Comparison of ENCODE assay signal across 8 cellular contexts in genomic region chr17:7857724-7858486, GRCh38. TPM values are rescaled to one million over a fixed set of nuclear protein-coding genes. Genes with fewer than 3 reads are reported as not detected.
DNase-seq lines count a peak whose midpoint lies in the region; ATAC-seq and TF ChIP-seq lines count a peak whose summit lies in the region.

CYB5D1 (plus strand) TSS chr17:7858003; CDS start chr17:7858135, 132 bp downstream.

- intact Hi-C loops in stomach (cut with DNase I; ENCODE audit: low total_unique reads), result loop anchor here (10.0 kb wide), 1 partner anchor 113 kb away; no protein-coding TSS in a partner anchor

- peak within 1 kb of the TSS; percentile 59 to 77 (median 70) for H3K4me3 ChIP-seq in Peyer's patch
- H3K4me3 ChIP-seq in stomach, result peak within 1 kb of the TSS; percentile 64 to 77 (median 68)

- peak; percentile 45 for ATAC-seq in GM21528 (IDR thresholded peaks at IDR 0.05; ENCODE audit: low FRiP score, unreplicated experiment)
- ATAC-seq in activated T-cell treated with anti-CD3 and anti-CD28 coated beads, Interleukin-2, amount 50 U/mL, for 72 hours (replicated peaks in 1 of 2), result peak; percentile 54 to 56

- peak within 1 kb of the TSS; percentile 87 to 94 (median 90) for H3K27ac ChIP-seq in Peyer's patch
- H3K27ac ChIP-seq in stomach, result peak within 1 kb of the TSS; percentile 93 to 96 (median 94)

- DNase-seq in DMS 273 (lab: John Stamatoyannopoulos, UW; ENCODE audit: unreplicated experiment), result peak; percentile 93
- peak; percentile 47 for DNase-seq in HuH-7 (ENCODE audit: low spot score)
- peak; percentile 89 to 97 (median 95) for DNase-seq in Peyer's patch
- DNase-seq in activated T-cell treated with anti-CD3 and anti-CD28 coated beads, Interleukin-2, amount 50 U/mL, for 72 hours, result peak; percentile 85 to 89
- peak; percentile 95 for DNase-seq in fibroblast of peridontal ligament (ENCODE audit: extremely low read depth)
- peak; percentile 77 for DNase-seq in nephron progenitor cell
- peak; percentile 92 for DNase-seq in stomach

- no peak within 1 kb of the TSS for H3K27ac Mint-ChIP-seq in activated T-cell treated with anti-CD3 and anti-CD28 coated beads, Interleukin-2, amount 50 U/mL, for 72 hours
- H3K27ac Mint-ChIP-seq in nephron progenitor cell, result peak within 1 kb of the TSS; percentile 37

- H3K9me3 ChIP-seq in Peyer's patch, result no peaks in the 10 kb centered on the region
- H3K9me3 ChIP-seq in stomach, result no peaks in the 10 kb centered on the region

- no peak within 1 kb of the TSS for H3K4me3 Mint-ChIP-seq in activated T-cell treated with anti-CD3 and anti-CD28 coated beads, Interleukin-2, amount 50 U/mL, for 72 hours
- no peak within 1 kb of the TSS for H3K4me3 Mint-ChIP-seq in nephron progenitor cell

- TF ChIP-seq EP300 in stomach (IDR thresholded peaks at IDR 0.05), result no peak

- no peaks in the 10 kb centered on the region for H3K27me3 ChIP-seq in Peyer's patch
- no peaks in the 10 kb centered on the region for H3K27me3 ChIP-seq in stomach

- TF ChIP-seq POLR2A in Peyer's patch (IDR thresholded peaks at IDR 0.05) (peak; percentile 33 to 44), stomach (IDR thresholded peaks at IDR 0.05) (peak in 1 of 4 donors; percentile 49)

- no peaks in the 10 kb centered on the region for H3K9me3 Mint-ChIP-seq in activated T-cell treated with anti-CD3 and anti-CD28 coated beads, Interleukin-2, amount 50 U/mL, for 72 hours
- no peaks in the 10 kb centered on the region for H3K9me3 Mint-ChIP-seq in nephron progenitor cell

- 0 to 3% (median 2%) methylated on average over 47 to 48 of the region's 48 CpGs for WGBS in stomach, 5 donors

- H3K36me3 Mint-ChIP-seq in activated T-cell treated with anti-CD3 and anti-CD28 coated beads, Interleukin-2, amount 50 U/mL, for 72 hours (ENCODE audit: insufficient read depth in 2 of 2), result peaks cover 2 to 5% of the 10 kb centered on the region in 2 donors
- H3K36me3 Mint-ChIP-seq in nephron progenitor cell (ENCODE audit: low read depth), result peaks cover 16% of the 10 kb centered on the region

- TF ChIP-seq CTCF in Peyer's patch (IDR thresholded peaks at IDR 0.05), result peak in 2 of 6 experiments; percentile 2 to 12
- TF ChIP-seq CTCF in nephron progenitor cell (IDR thresholded peaks at IDR 0.05), result no peak
- TF ChIP-seq CTCF in stomach (IDR thresholded peaks at IDR 0.05), result peak in 1 of 7 experiments; percentile 36

- H3K36me3 ChIP-seq in Peyer's patch (peaks cover 0 to 26% (median 0%) of the 10 kb centered on the region in 3 donors), stomach (peaks cover 12 to 46% (median 35%) of the 10 kb centered on the region in 4 donors)

- H3K4me1 ChIP-seq in Peyer's patch (peaks cover 6 to 36% (median 13%) of the 10 kb centered on the region in 4 donors), stomach (peaks cover 34 to 50% (median 41%) of the 10 kb centered on the region in 4 donors)

- peaks cover 4% of the 10 kb centered on the region for H3K4me1 Mint-ChIP-seq in activated T-cell treated with anti-CD3 and anti-CD28 coated beads, Interleukin-2, amount 50 U/mL, for 72 hours (ENCODE audit: low read depth)
- H3K4me1 Mint-ChIP-seq in nephron progenitor cell, result peaks cover 7% of the 10 kb centered on the region

- no peaks in the 10 kb centered on the region for H3K27me3 Mint-ChIP-seq in activated T-cell treated with anti-CD3 and anti-CD28 coated beads, Interleukin-2, amount 50 U/mL, for 72 hours (ENCODE audit: low read depth)
- H3K27me3 Mint-ChIP-seq in nephron progenitor cell (ENCODE audit: low read depth, poor library complexity), result peaks cover 5% of the 10 kb centered on the region

RNA-seq across cellular contexts. Expression of gene CYB5D1, which starts in this region (rescaled TPM):
- total RNA-seq in Peyer's patch (1 to 10 TPM; 3.3 to 5.1 (median 4.2) TPM), stomach (10 to 100 TPM in 1 of 5 donors, 1 to 10 TPM in 3, not detected in 1; 1.8 to 12.0 (median 3.3) TPM)
- total RNA-seq in activated T-cell treated with anti-CD3 and anti-CD28 coated beads, Interleukin-2, amount 50 U/mL, for 72 hours, result 10 to 100 TPM in 1 of 2 donors, 1 to 10 TPM in 1; 6.7 to 10.2 TPM
- 1 to 10 TPM; 4.9 to 9.0 (median 5.3) TPM for polyA plus RNA-seq in stomach

Comparison
In these comparisons a context has a peak if more than half of its experiments do, and no peak if none do; other contexts are left out.
1. Peak in every context shown above with its lines: DNase-seq, ATAC-seq, H3K4me3 ChIP-seq and H3K27ac ChIP-seq.